ENCODE assay signal across 17 cellular contexts in genomic region chr2:33765122-33765521, GRCh38.
DNase-seq lines count a peak whose midpoint lies in the region; ATAC-seq, FAIRE-seq and TF ChIP-seq lines count a peak whose summit lies in the region.
"Had no signal": no experiment of that assay in that cellular context is flagged by ENCODE, and none has a peak within 500 bp of the region (broad histone marks: within the 10 kb centered on the region; RNA-seq: fewer than 3 reads in every experiment).

No MANE protein-coding gene starts in this region.

- H3K36me3 Mint-ChIP-seq in H9 (ENCODE audit: insufficient read depth in 1 of 3, low read depth in 3 of 3): peaks cover 4 to 14% (median 10%) of the 10 kb centered on the region in 3 experiments; a peak in 6 of 7 replicates
- peaks cover 2% of the 10 kb centered on the region for H3K36me3 Mint-ChIP-seq in neural crest cell (ENCODE audit: low read depth)
- H3K36me3 Mint-ChIP-seq in CD4-positive, alpha-beta memory T cell: no peaks in the 10 kb centered on the region

- H3K9me1 ChIP-seq in K562 (ENCODE audit: control insufficient read depth, insufficient read depth, low read length): no peaks in the 10 kb centered on the region

- no peak overlapping the region for H2BK12ac ChIP-seq in H9 (ENCODE audit: insufficient read length, low read depth, low read length)

- intact Hi-C loops in K562 (cut with micrococcal nuclease): no loop called here
- intact Hi-C loops in CD4-positive, alpha-beta memory T cell (cut with micrococcal nuclease): no loop called here

- H2AK5ac ChIP-seq in H9 (ENCODE audit: insufficient read length, low read length): no peak overlapping the region

- H3K4me1 ChIP-seq in H9 (ENCODE audit: insufficient read depth, low read length) (no peaks in the 10 kb centered on the region), MM.1S (ENCODE audit: low read length) (no peaks in the 10 kb centered on the region), K562 (replicated peaks in 1 of 2; ENCODE audit: control insufficient read depth in 2 of 2, insufficient read depth in 2 of 2, low read length in 2 of 2) (no peaks in the 10 kb centered on the region)
- H3K4me1 ChIP-seq in CD4-positive, alpha-beta memory T cell (ENCODE audit: insufficient read depth, low read length): no peaks in the 10 kb centered on the region
- H3K4me1 ChIP-seq: BLaER1 treated with 17β-estradiol and CSF1 and Interleukin-3, amounts not matched to agents 10 nM and 100 nM had no signal

- H3K23ac ChIP-seq in H9 (ENCODE audit: insufficient read length, low read depth, low read length): no peak overlapping the region

- peaks cover 12 to 14% of the 10 kb centered on the region in 2 experiments; a peak in 4 of 5 replicates for H3K9me3 Mint-ChIP-seq in H9
- peaks cover 5% of the 10 kb centered on the region for H3K9me3 Mint-ChIP-seq in neural crest cell
- peaks cover 0 to 4% (median 0%) of the 10 kb centered on the region in 8 donors for H3K9me3 Mint-ChIP-seq in CD4-positive, alpha-beta memory T cell

- H4K5ac ChIP-seq in H9 (ENCODE audit: insufficient read length, low read depth, low read length): no peak overlapping the region

- no peak overlapping the region for H2BK15ac ChIP-seq in H9 (ENCODE audit: low read depth, low read length)

- no peaks in the 10 kb centered on the region for H3K23me2 ChIP-seq in H9 (ENCODE audit: insufficient read length, low read depth, low read length, poor library complexity, severe bottlenecking)

- H3K27me3 Mint-ChIP-seq in H9 (ENCODE audit: low read depth) (no peaks in the 10 kb centered on the region; the same call in 1 of the 2 replicates), neural crest cell (ENCODE audit: low read depth) (no peaks in the 10 kb centered on the region)
- H3K27me3 Mint-ChIP-seq in CD4-positive, alpha-beta memory T cell: no peaks in the 10 kb centered on the region

- H2AFZ ChIP-seq in H9 (ENCODE audit: low read length): no peak overlapping the region
- H2AFZ ChIP-seq in MM.1S (ENCODE audit: low read length): no peak overlapping the region
- no peak overlapping the region for H2AFZ ChIP-seq in K562 (ENCODE audit: low read depth, low read length)

- H4K20me1 ChIP-seq in H9 (ENCODE audit: control insufficient read depth, insufficient read depth, insufficient read length): no peaks in the 10 kb centered on the region
- no peaks in the 10 kb centered on the region for H4K20me1 ChIP-seq in MM.1S (ENCODE audit: insufficient read depth, low read length)
- no peaks in the 10 kb centered on the region for H4K20me1 ChIP-seq in K562 (replicated peaks; ENCODE audit: control insufficient read depth, insufficient read depth, low read length)
- H4K20me1 ChIP-seq: BLaER1 treated with 17β-estradiol and CSF1 and Interleukin-3, amounts not matched to agents 10 nM and 100 nM had no signal

- H3K4ac ChIP-seq in H9 (ENCODE audit: low read depth, low read length): no peak overlapping the region

- H3K79me1 ChIP-seq in H9 (ENCODE audit: insufficient read depth, low read depth, low read length, poor library complexity, severe bottlenecking): no peaks in the 10 kb centered on the region

- H3K27ac ChIP-seq in H9 (ENCODE audit: insufficient read length, low read depth, low read length) (no peak overlapping the region), MM.1S (ENCODE audit: low read length) (no peak overlapping the region), K562 (ENCODE audit: extremely low read depth, low read depth, low read length) (no peak overlapping the region)
- H3K27ac ChIP-seq in CD4-positive, alpha-beta memory T cell (ENCODE audit: low read depth, low read length): no peak overlapping the region
- H3K27ac ChIP-seq: BLaER1 treated with 17β-estradiol and CSF1 and Interleukin-3, amounts not matched to agents 10 nM and 100 nM had no signal

- H3K79me2 ChIP-seq in H9 (ENCODE audit: insufficient read depth, low read length) (no peaks in the 10 kb centered on the region; the same call in 1 of the 2 replicates), MM.1S (ENCODE audit: low read length) (no peaks in the 10 kb centered on the region), K562 (ENCODE audit: control insufficient read depth, insufficient read depth, low read length) (no peaks in the 10 kb centered on the region)

- TF ChIP-seq CTCF in H9 (conservative IDR thresholded peaks at IDR 0.05) (peak; percentile 21; the same call in 2 of the 3 replicates), MM.1S (IDR thresholded peaks at IDR 0.05; ENCODE audit: low read length) (no peak), K562 (IDR thresholded peaks at IDR 0.05 in 2 of 3, conservative IDR thresholded peaks at IDR 0.05 in 1 of 3; ENCODE audit: insufficient read depth in 2 of 3, low read depth in 1 of 3, low read length in 3 of 3) (no peak), neural crest cell (conservative IDR thresholded peaks at IDR 0.05) (no peak)

- no peak for FAIRE-seq in K562 (lab: Jason Lieb, UNC)

- BruUV-seq in K562 (replicated peaks; lab: Mats Ljungman, UMichigan): no TSS peak

- DNase-seq in H9: peak; percentile 45
- DNase-seq in MM.1S: peak; percentile 48
- DNase-seq in K562 (ENCODE audit: extremely low read depth in 1 of 4, low spot score in 3 of 4): no peak
- no peak for DNase-seq in neural crest cell (ENCODE audit: low read depth, low spot score)
- DNase-seq in CD4-positive, alpha-beta memory T cell: no peak
- DNase-seq: activated CD4-positive, alpha-beta T cell treated with anti-CD3 and anti-CD28 coated beads for 1 hour; activated naive CD4-positive, alpha-beta T cell; glutamatergic neuron; HFFc6; KBM-7; kidney glomerular epithelial cell; NCI-H146; NCI-H526 treated with DMSO at 0.1 percent for 48 hours; stimulated activated CD4-positive, alpha-beta T cell treated with anti-CD3 and anti-CD28 coated beads, Interleukin-4, amount 100 ng/mL, for 4 hours had no signal

- H3K4me3 ChIP-seq in MM.1S (ENCODE audit: low read length): no peak overlapping the region
- no peak overlapping the region for H3K4me3 ChIP-seq in K562
- H3K4me3 ChIP-seq in CD4-positive, alpha-beta memory T cell (ENCODE audit: low read length in 2 of 2): no peak overlapping the region
- H3K4me3 ChIP-seq: BLaER1 treated with 17β-estradiol and CSF1 and Interleukin-3, amounts not matched to agents 10 nM and 100 nM had no signal

- no peaks in the 10 kb centered on the region for H3F3A ChIP-seq in MM.1S (ENCODE audit: insufficient read depth, low read length)

- no peak for TF ChIP-seq EP300 in K562 (IDR thresholded peaks at IDR 0.05; ENCODE audit: low read length)

- no peak overlapping the region for H2BK5ac ChIP-seq in H9 (ENCODE audit: insufficient read length, low read length)

- H3K27me3 ChIP-seq in H9 (ENCODE audit: insufficient read depth, low read length) (no peaks in the 10 kb centered on the region), MM.1S (replicated peaks; ENCODE audit: insufficient read depth, low read length) (no peaks in the 10 kb centered on the region), K562 (ENCODE audit: control insufficient read depth in 2 of 2, insufficient read depth in 2 of 2, low read length in 2 of 2) (no peaks in the 10 kb centered on the region)
- no peaks in the 10 kb centered on the region for H3K27me3 ChIP-seq in CD4-positive, alpha-beta memory T cell (ENCODE audit: insufficient read depth, low read length)
- H3K27me3 ChIP-seq: BLaER1 treated with 17β-estradiol and CSF1 and Interleukin-3, amounts not matched to agents 10 nM and 100 nM had no signal

- WGBS in H9 (ENCODE audit: extremely low coverage, insufficient read length, low lambda C conversion rate): no CpG with 5 or more reads among the region's 2 CpGs
- 0% methylated on average over 2 of the region's 2 CpGs for WGBS in K562 (ENCODE audit: insufficient coverage, low coverage, missing lambda C conversion rate)

- H4K91ac ChIP-seq in H9 (ENCODE audit: insufficient read length, low read depth, low read length): no peak overlapping the region

- POLR2A ChIA-PET in K562 (lab: Yijun Ruan, JAX): interaction anchor here (0.6 kb wide), 1 partner anchor 49 kb away, joined by 3 read pairs; no protein-coding TSS in a partner anchor
- POLR2A ChIA-PET in CD4-positive, alpha-beta memory T cell (lab: Charles Lee; ENCODE audit: partially characterized antibody): no interaction called here

- no peak overlapping the region for H2BK120ac ChIP-seq in H9 (ENCODE audit: low read depth, low read length, poor library complexity, severe bottlenecking)

- no peak for TF ChIP-seq RAD21 in K562 (CRISPR knock-in tag; conservative IDR thresholded peaks at IDR 0.05 in 1 of 2, IDR thresholded peaks at IDR 0.05 in 1 of 2)

- H3K9me2 ChIP-seq in MM.1S (replicated peaks; ENCODE audit: insufficient read depth, low read length): no peaks in the 10 kb centered on the region

- H3K9ac ChIP-seq in H9 (ENCODE audit: extremely low read depth, insufficient read length, low read length) (no peak overlapping the region), MM.1S (ENCODE audit: low read length) (no peak overlapping the region), K562 (ENCODE audit: insufficient read depth in 1 of 2, low read depth in 2 of 2, low read length in 2 of 2) (no peak overlapping the region)
- H3K9ac ChIP-seq: BLaER1 treated with 17β-estradiol and CSF1 and Interleukin-3, amounts not matched to agents 10 nM and 100 nM had no signal

- no peak overlapping the region for H3K18ac ChIP-seq in H9 (ENCODE audit: insufficient read length, low read depth, low read length)

- no peak overlapping the region for H2BK20ac ChIP-seq in H9 (ENCODE audit: low read depth, low read length, poor library complexity, severe bottlenecking)

- H3K4me2 ChIP-seq in H9 (ENCODE audit: insufficient read depth, insufficient read length, low read length) (no peak overlapping the region), MM.1S (ENCODE audit: low read depth, low read length) (no peak overlapping the region), K562 (ENCODE audit: insufficient read depth, low read length) (no peak overlapping the region)
- H3K4me2 ChIP-seq: BLaER1 treated with 17β-estradiol and CSF1 and Interleukin-3, amounts not matched to agents 10 nM and 100 nM had no signal

- H3K4me1 Mint-ChIP-seq in H9 (peaks cover 21 to 24% of the 10 kb centered on the region in 2 experiments), neural crest cell (peaks cover 28% of the 10 kb centered on the region)
- no peaks in the 10 kb centered on the region for H3K4me1 Mint-ChIP-seq in CD4-positive, alpha-beta memory T cell

- H3K56ac ChIP-seq in H9 (ENCODE audit: insufficient read length, low read depth, low read length): no peak overlapping the region

- TF ChIP-seq POLR2A in K562 (conservative IDR thresholded peaks at IDR 0.05): no peak

- CTCF ChIA-PET in K562 (lab: Yijun Ruan, JAX; ENCODE audit: low intra/inter-chr PET ratio): no interaction called here
- CTCF ChIA-PET in CD4-positive, alpha-beta memory T cell (lab: Charles Lee; ENCODE audit: partially characterized antibody): no interaction called here

- H3T11ph ChIP-seq in H9 (ENCODE audit: low read length): no peak overlapping the region

- no peak overlapping the region for H3K14ac ChIP-seq in H9 (ENCODE audit: insufficient read depth, low read length)

- H3K27ac Mint-ChIP-seq in H9 (no peak overlapping the region; a peak in 1 of 7 replicates), neural crest cell (ENCODE audit: unreplicated experiment) (no peak overlapping the region)
- no peak overlapping the region for H3K27ac Mint-ChIP-seq in CD4-positive, alpha-beta memory T cell
- H3K27ac Mint-ChIP-seq: HFFc6 had no signal

- no peak overlapping the region for H4K8ac ChIP-seq in H9 (replicated peaks; ENCODE audit: insufficient read length, low read depth, low read length)

- no peak overlapping the region for H3K4me3 Mint-ChIP-seq in H9
- H3K4me3 Mint-ChIP-seq in neural crest cell: peak overlapping the region; percentile 25
- no peak overlapping the region for H3K4me3 Mint-ChIP-seq in CD4-positive, alpha-beta memory T cell
- H3K4me3 Mint-ChIP-seq: HFFc6 had no signal

- in situ Hi-C loops in K562 (cut with MboI): no loop called here

- no peak for ATAC-seq in K562
- ATAC-seq in GM19395 (IDR thresholded peaks at IDR 0.05; ENCODE audit: unreplicated experiment): no peak
- ATAC-seq in GM18511 (IDR thresholded peaks at IDR 0.05; ENCODE audit: unreplicated experiment): no peak

- no peaks in the 10 kb centered on the region for H3K9me3 ChIP-seq in H9 (ENCODE audit: control insufficient read depth, low read depth, low read length)
- no peaks in the 10 kb centered on the region for H3K9me3 ChIP-seq in MM.1S (replicated peaks; ENCODE audit: insufficient read depth, low read length)
- H3K9me3 ChIP-seq in K562 (replicated peaks; ENCODE audit: control insufficient read depth, insufficient read depth, low read depth, low read length): no peaks in the 10 kb centered on the region
- no peaks in the 10 kb centered on the region for H3K9me3 ChIP-seq in CD4-positive, alpha-beta memory T cell (ENCODE audit: control insufficient read depth in 1 of 2, low read length in 2 of 2)

- H3K36me3 ChIP-seq in MM.1S (replicated peaks; ENCODE audit: insufficient read depth, low read length) (no peaks in the 10 kb centered on the region), K562 (ENCODE audit: control insufficient read depth, insufficient read depth, low read length) (no peaks in the 10 kb centered on the region)
- H3K36me3 ChIP-seq in CD4-positive, alpha-beta memory T cell (ENCODE audit: insufficient read depth, low read length): no peaks in the 10 kb centered on the region
- H3K36me3 ChIP-seq: BLaER1 treated with 17β-estradiol and CSF1 and Interleukin-3, amounts not matched to agents 10 nM and 100 nM had no signal

Comparison
In these comparisons a context has a peak if more than half of its experiments do, and no peak if none do; other contexts are left out.
1. DNase-seq: peak in H9 (single experiment) and MM.1S (single experiment); none in K562 (0 of 4), neural crest cell (single experiment) and CD4-positive, alpha-beta memory T cell (0 of 5).